21 cellular contexts compared by ENCODE assay signal in the genomic region with DNA sequence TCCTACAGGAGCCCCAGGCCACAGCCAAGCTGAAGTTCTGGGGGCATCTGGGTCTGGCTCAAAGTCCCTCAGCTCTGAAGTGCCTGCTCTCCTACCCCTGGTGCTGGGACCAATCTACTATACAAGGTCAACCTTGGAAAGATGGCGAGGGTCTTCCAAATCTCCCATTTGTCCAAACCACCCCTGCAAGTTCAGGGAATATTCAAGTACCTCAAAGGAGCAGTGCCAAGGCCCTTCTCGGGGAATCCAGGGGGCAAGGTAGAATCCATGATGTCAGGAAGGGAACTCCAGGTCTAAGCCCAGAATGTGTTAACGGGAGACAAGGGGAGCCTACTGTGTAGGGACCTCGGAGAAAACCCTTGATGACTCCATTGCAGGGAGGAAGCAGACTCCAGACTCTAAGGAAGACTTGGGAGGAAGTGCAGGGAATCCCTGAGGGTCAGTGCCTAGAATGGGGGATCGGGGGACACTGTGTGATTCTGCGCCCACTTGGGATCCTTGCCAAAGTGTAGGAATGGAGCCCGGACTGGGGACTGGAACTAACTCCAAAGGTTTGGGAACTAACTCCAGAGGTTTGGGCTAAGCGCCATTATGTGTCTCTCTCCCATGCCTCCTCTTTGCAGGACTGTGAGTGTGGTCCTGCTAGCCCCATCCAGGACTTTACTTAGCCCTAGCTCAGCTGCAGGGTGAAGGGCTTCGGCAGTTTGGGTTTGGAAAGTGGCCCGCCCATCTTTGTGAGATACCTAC. TPM values are rescaled to one million over a fixed set of nuclear protein-coding genes. Genes with fewer than 3 reads are reported as not detected.
A peak's percentile ranks its signal among the peaks of the same experiment; 100 is the strongest.
DNase-seq lines count a peak whose midpoint lies in the region; ATAC-seq and TF ChIP-seq lines count a peak whose summit lies in the region.
"Had no signal": no experiment of that assay in that cellular context is flagged by ENCODE, and none has a peak within 500 bp of the region (broad histone marks: within the 10 kb centered on the region; RNA-seq: fewer than 3 reads in every experiment).

No MANE protein-coding gene starts in this region.

- peaks cover 41% of the 10 kb centered on the region for H3K27me3 Mint-ChIP-seq in endodermal cell (ENCODE audit: insufficient read depth)

- no peak for TF ChIP-seq POLR2A in esophagus muscularis mucosa (IDR thresholded peaks at IDR 0.05; ENCODE audit: low read depth)

- H3K9me3 ChIP-seq in endodermal cell (ENCODE audit: control insufficient read depth, low read length) (no peaks in the 10 kb centered on the region), esophagus muscularis mucosa (no peaks in the 10 kb centered on the region), SJCRH30 (replicated peaks) (no peaks in the 10 kb centered on the region)
- H3K9me3 ChIP-seq: BLaER1 had no signal

- H3K36me3 ChIP-seq in endodermal cell (ENCODE audit: control insufficient read depth, insufficient read depth, low read length) (no peaks in the 10 kb centered on the region), esophagus muscularis mucosa (peaks cover 0 to 11% (median 4%) of the 10 kb centered on the region in 4 donors), SJCRH30 (no peaks in the 10 kb centered on the region)
- H3K36me3 ChIP-seq: BLaER1 had no signal

- no peak overlapping the region for H3K4me3 Mint-ChIP-seq in endodermal cell
- H3K4me3 Mint-ChIP-seq: CD14-positive monocyte; CD4-positive, alpha-beta memory T cell; HFFc6 had no signal

- no peaks in the 10 kb centered on the region for H3K9me3 Mint-ChIP-seq in endodermal cell
- H3K9me3 Mint-ChIP-seq: CD4-positive, alpha-beta memory T cell; HFFc6 had no signal

- no peak for DNase-seq in Jurkat, Clone E6-1 (ENCODE audit: low read depth, low spot score)
- DNase-seq in endodermal cell = peak; percentile 49
- peak; percentile 80 for DNase-seq in mesenteric fat pad (ENCODE audit: low spot score)
- no peak for DNase-seq in esophagus muscularis mucosa (ENCODE audit: extremely low spot score)
- DNase-seq in SJCRH30 = no peak
- no peak for DNase-seq in epidermal melanocyte (ENCODE audit: insufficient read length, low spot score)
- DNase-seq: 8988T; CD4-positive, alpha-beta memory T cell; DMS153; DMS79; GDM1; GM23248; HFFc6 had no signal

- H3K27ac Mint-ChIP-seq in endodermal cell = no peak overlapping the region
- H3K27ac Mint-ChIP-seq: CD14-positive monocyte; CD4-positive, alpha-beta memory T cell; HFFc6 had no signal

- no peak for ATAC-seq in HG03025 (IDR thresholded peaks at IDR 0.05; ENCODE audit: low FRiP score, unreplicated experiment)
- ATAC-seq: HCT116 had no signal

- no peaks in the 10 kb centered on the region for H3K4me1 ChIP-seq in endodermal cell (ENCODE audit: control insufficient read depth, insufficient read depth, low read length)
- peaks cover 21 to 26% (median 24%) of the 10 kb centered on the region in 4 donors for H3K4me1 ChIP-seq in esophagus muscularis mucosa
- H3K4me1 ChIP-seq in SJCRH30 = no peaks in the 10 kb centered on the region
- H3K4me1 ChIP-seq: BLaER1 had no signal

- no peaks in the 10 kb centered on the region for H3K36me3 Mint-ChIP-seq in endodermal cell (ENCODE audit: low read depth)
- H3K36me3 Mint-ChIP-seq: CD14-positive monocyte; CD4-positive, alpha-beta memory T cell had no signal

- no peak for TF ChIP-seq EP300 in esophagus muscularis mucosa (IDR thresholded peaks at IDR 0.05)

- H3K27ac ChIP-seq in endodermal cell (ENCODE audit: low read depth, low read length) (no peak overlapping the region), esophagus muscularis mucosa (replicated peaks in 1 of 4) (no peak overlapping the region), SJCRH30 (no peak overlapping the region)
- H3K27ac ChIP-seq: BLaER1, GM23248 had no signal

- peak overlapping the region; percentile 80; the same call in 1 of the 2 replicates for H3K4me3 ChIP-seq in Jurkat, Clone E6-1 (ENCODE audit: low read length)
- H3K4me3 ChIP-seq in endodermal cell (ENCODE audit: low read length) = no peak overlapping the region
- no peak overlapping the region for H3K4me3 ChIP-seq in esophagus muscularis mucosa
- H3K4me3 ChIP-seq in SJCRH30 = no peak overlapping the region
- H3K4me3 ChIP-seq: BLaER1, GM23248 had no signal

- H3K27me3 ChIP-seq in endodermal cell (ENCODE audit: control insufficient read depth, insufficient read depth, low read length, poor library complexity, severe bottlenecking) = peaks cover 93% of the 10 kb centered on the region
- peaks cover 3 to 75% (median 41%) of the 10 kb centered on the region in 4 donors for H3K27me3 ChIP-seq in esophagus muscularis mucosa
- no peaks in the 10 kb centered on the region; the same call in 1 of the 2 replicates for H3K27me3 ChIP-seq in SJCRH30

- WGBS in endodermal cell (ENCODE audit: insufficient coverage in 1 of 2, insufficient read length in 1 of 2), 2 experiments = 54 to 55% methylated on average over 7 to 10 of the region's 10 CpGs
- WGBS in esophagus muscularis mucosa = 49% methylated on average over 9 of the region's 10 CpGs

- TF ChIP-seq CTCF in endodermal cell (conservative IDR thresholded peaks at IDR 0.05) (no peak), esophagus muscularis mucosa (IDR thresholded peaks at IDR 0.05) (no peak)

- H3K9ac ChIP-seq in endodermal cell (ENCODE audit: extremely low read depth, low read length, poor library complexity, severe bottlenecking) = no peak overlapping the region
- H3K9ac ChIP-seq: BLaER1, GM23248 had no signal

- peaks cover 5% of the 10 kb centered on the region for H3K4me1 Mint-ChIP-seq in endodermal cell

- intact Hi-C loops in esophagus muscularis mucosa (cut with DNase I) = no loop called here

RNA-seq across cellular contexts. Expression of gene TAL1, which starts 8.7 kb away (rescaled TPM):
- 149 TPM for polyA plus RNA-seq in Jurkat, Clone E6-1 (2012; ENCODE audit: insufficient read depth, insufficient read length)
- total RNA-seq in endodermal cell (under 1 TPM in 1 of 2 donors, not detected in 1; 0.04 TPM), mesenteric fat pad (11.0 TPM), esophagus muscularis mucosa (1 to 10 TPM; 2.5 to 4.8 (median 4.1) TPM)
- 0.14 TPM for polyA plus RNA-seq in endodermal cell (2013, experiment 1 of 2)
- 0.04 TPM for polyA plus RNA-seq in endodermal cell (2013, experiment 2 of 2)
- 2.9 and 4.2 TPM in 2 replicates for total RNA-seq in SJCRH30 (2014; rRNA removed; shearing (Covaris generic))
- total RNA-seq: CD4-positive, alpha-beta memory T cell; GM23248; HFFc6 had no signal
- polyA plus RNA-seq: AG04450; CD4-positive, alpha-beta memory T cell; GM23248 had no signal

RNA-seq across cellular contexts. Expression of gene PDZK1IP1, which starts 33.5 kb away (rescaled TPM):
- polyA plus RNA-seq in Jurkat, Clone E6-1 (2012; ENCODE audit: insufficient read depth, insufficient read length) = not detected
- total RNA-seq in endodermal cell (not detected), mesenteric fat pad (2.8 TPM), esophagus muscularis mucosa (1 to 10 TPM in 1 of 4 donors, not detected in 3; 1.8 TPM)
- polyA plus RNA-seq in endodermal cell (2013, experiment 1 of 2) = not detected
- not detected for polyA plus RNA-seq in endodermal cell (2013, experiment 2 of 2)
- total RNA-seq in SJCRH30 (2014; rRNA removed; shearing (Covaris generic)) = not detected in 2 replicates
- total RNA-seq: A673; CD4-positive, alpha-beta memory T cell; Daoy; GM23248; H7; HFFc6 had no signal
- polyA plus RNA-seq: AG04450; CD4-positive, alpha-beta memory T cell; GM23248 had no signal

Comparison
In these comparisons a context has a peak if more than half of its experiments do, and no peak if none do; other contexts are left out.
1. DNase-seq: peak in endodermal cell (single experiment) and mesenteric fat pad (single experiment); none in Jurkat, Clone E6-1 (single experiment), esophagus muscularis mucosa (single experiment), SJCRH30 (0 of 2) and epidermal melanocyte (single experiment).